In genomic region chr17:1188812-1189211, GRCh38 we compare ENCODE assay signal across 1 cellular context.
TF ChIP-seq lines count a peak whose summit lies in the region.

No MANE protein-coding gene starts in this region.

TF ChIP-seq in SK-N-SH, 30 proteins besides CTCF, POLR2A, EP300 and RAD21 (continued from another document):
- TF ChIP-seq ZBTB33 (IDR thresholded peaks at IDR 0.05; ENCODE audit: borderline replicate concordance, low read depth) (no peak), MAX (IDR thresholded peaks at IDR 0.05; ENCODE audit: low read depth) (no peak), MXI1 (IDR thresholded peaks at IDR 0.05; ENCODE audit: low read depth, low read length) (no peak), SIN3A (IDR thresholded peaks at IDR 0.05; ENCODE audit: borderline replicate concordance, low read depth, low read length) (no peak), TAF1 (IDR thresholded peaks at IDR 0.05; ENCODE audit: borderline replicate concordance, low read depth, low read length) (no peak), PBX3 (IDR thresholded peaks at IDR 0.05) (no peak), SMC3 (IDR thresholded peaks at IDR 0.05; ENCODE audit: low read depth, low read length) (no peak), RCOR1 (IDR thresholded peaks at IDR 0.05; ENCODE audit: low read length) (no peak), TEAD4 (IDR thresholded peaks at IDR 0.05; ENCODE audit: borderline replicate concordance, insufficient read depth) (no peak), EZH2phosphoT487 (IDR thresholded peaks at IDR 0.05; ENCODE audit: borderline replicate concordance, low read depth) (no peak), FOXJ3 (CRISPR knock-in tag; IDR thresholded peaks at IDR 0.05) (no peak)
